8 cellular contexts compared by ENCODE assay signal in the genomic region with DNA sequence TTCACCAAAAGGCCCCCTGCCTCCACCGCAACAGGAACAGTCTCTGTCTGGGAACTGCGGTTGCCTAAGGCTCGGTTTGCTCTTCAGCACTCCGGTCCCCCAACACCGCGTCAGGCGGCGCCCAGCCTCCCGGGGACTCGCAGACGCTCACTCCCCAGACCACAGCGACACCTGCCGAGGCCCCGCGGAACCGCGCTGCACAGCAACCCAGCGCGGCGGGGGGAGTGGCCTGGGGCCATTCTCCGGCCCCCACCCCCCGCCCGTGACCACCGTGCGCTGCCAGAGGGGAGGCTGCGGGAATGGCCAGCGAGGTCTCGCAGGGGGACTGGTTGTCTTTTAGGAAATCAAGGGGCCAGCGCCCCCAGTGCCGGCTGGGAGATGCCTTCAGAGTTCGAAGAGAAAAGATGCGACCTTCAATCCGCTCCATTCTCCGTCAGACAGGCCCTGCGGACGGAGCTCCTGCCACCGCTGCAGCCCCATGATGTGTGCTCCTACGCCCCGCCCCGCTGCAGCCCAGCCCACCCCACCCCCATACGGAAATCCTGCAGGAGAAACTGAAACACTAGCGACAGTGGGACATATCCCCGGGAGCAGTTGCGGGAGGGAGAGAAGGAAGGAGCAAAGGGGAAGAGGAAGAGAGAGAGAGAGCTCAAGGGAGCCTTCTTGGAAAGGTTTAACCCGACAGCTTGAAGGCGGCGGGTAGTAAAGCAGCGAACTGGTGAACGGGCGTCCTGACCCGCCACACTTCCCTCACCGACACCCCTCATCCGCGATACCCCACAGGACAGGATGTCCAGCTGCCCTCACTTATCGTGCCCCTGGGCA.
DNase-seq lines count a peak whose midpoint lies in the region; ATAC-seq and TF ChIP-seq lines count a peak whose summit lies in the region.

No MANE protein-coding gene starts in this region.

- H3K27me3 ChIP-seq in H7 (ENCODE audit: control insufficient read depth, insufficient read depth, low read length) (peaks cover 8% of the 10 kb centered on the region), thoracic aorta (replicated peaks; ENCODE audit: insufficient read depth) (no peaks in the 10 kb centered on the region)

- DNase-seq in ELR (ENCODE audit: low read depth) (peak; percentile 82), H7 (peak; percentile 95), LoVo (ENCODE audit: low spot score) (peak; percentile 88), SK-MEL-5 (ENCODE audit: low read depth, low spot score) (peak; percentile 89), head of caudate nucleus (peak; percentile 78 to 98 (median 94)), osteocyte (ENCODE audit: extremely low spot score, unreplicated experiment) (peak; percentile 97), thoracic aorta (ENCODE audit: low spot score) (peak; percentile 61)
- DNase-seq in activated naive CD4-positive, alpha-beta T cell treated with anti-CD3 and anti-CD28 coated beads, Interleukin-2, amount 50 U/mL, for 72 hours (ENCODE audit: low spot score in 2 of 2) = peak; percentile 78 to 91

- H3K36me3 ChIP-seq in H7 (replicated peaks; ENCODE audit: control insufficient read depth, insufficient read depth, low read length) = no peaks in the 10 kb centered on the region
- H3K36me3 ChIP-seq in thoracic aorta = no peaks in the 10 kb centered on the region

- H3K4me1 Mint-ChIP-seq in osteocyte (ENCODE audit: unreplicated experiment) = peaks cover 6% of the 10 kb centered on the region

- peak overlapping the region; percentile 76 for H3K4me3 ChIP-seq in H7 (ENCODE audit: insufficient read depth, low read depth, low read length)
- peak overlapping the region; percentile 87 for H3K4me3 ChIP-seq in thoracic aorta

- no peaks in the 10 kb centered on the region for H3K36me3 Mint-ChIP-seq in activated naive CD4-positive, alpha-beta T cell treated with anti-CD3 and anti-CD28 coated beads, Interleukin-2, amount 50 U/mL, for 72 hours
- no peaks in the 10 kb centered on the region for H3K36me3 Mint-ChIP-seq in osteocyte (ENCODE audit: unreplicated experiment)

- H3K4me1 ChIP-seq in thoracic aorta (ENCODE audit: control insufficient read depth in 1 of 2, low read depth in 2 of 2) = peaks cover 0 to 9% of the 10 kb centered on the region in 2 donors

- H3K27ac ChIP-seq in thoracic aorta = peak overlapping the region; percentile 66 to 67

- H3K9me3 Mint-ChIP-seq in activated naive CD4-positive, alpha-beta T cell treated with anti-CD3 and anti-CD28 coated beads, Interleukin-2, amount 50 U/mL, for 72 hours = no peaks in the 10 kb centered on the region
- no peaks in the 10 kb centered on the region for H3K9me3 Mint-ChIP-seq in osteocyte (ENCODE audit: unreplicated experiment)

- TF ChIP-seq CTCF in osteocyte (IDR thresholded peaks at IDR 0.05) (peak; percentile 100), thoracic aorta (IDR thresholded peaks at IDR 0.05) (peak; percentile 91)

- ATAC-seq in activated naive CD4-positive, alpha-beta T cell treated with anti-CD3 and anti-CD28 coated beads, Interleukin-2, amount 50 U/mL, for 72 hours = peak; percentile 98 to 99
- ATAC-seq in thoracic aorta (ENCODE audit: insufficient number of reproducible peaks, low FRiP score, low read depth) = peak; percentile 91

- peak overlapping the region; percentile 85 for H3K4me3 Mint-ChIP-seq in osteocyte (ENCODE audit: unreplicated experiment)

- in situ Hi-C loops in SK-MEL-5 (cut with HindIII; ENCODE audit: low pct_unique_long_range_greater_than_20kb, low sequenced_read_pairs) = no loop called here

- peaks cover 18% of the 10 kb centered on the region for H3K27me3 Mint-ChIP-seq in osteocyte (ENCODE audit: unreplicated experiment)

- intact Hi-C loops in head of caudate nucleus (cut with DNase I) = no loop called here

- H3K27ac Mint-ChIP-seq in activated naive CD4-positive, alpha-beta T cell treated with anti-CD3 and anti-CD28 coated beads, Interleukin-2, amount 50 U/mL, for 72 hours = no peak overlapping the region
- peak overlapping the region; percentile 79 for H3K27ac Mint-ChIP-seq in osteocyte (ENCODE audit: unreplicated experiment)

- no peaks in the 10 kb centered on the region for H3K9me3 ChIP-seq in thoracic aorta

Comparison
In these comparisons a context has a peak if more than half of its experiments do, and no peak if none do; other contexts are left out.
1. Peak in every context shown above with its lines: DNase-seq, ATAC-seq, H3K4me3 ChIP-seq and H3K27ac ChIP-seq.